In the genomic region with DNA sequence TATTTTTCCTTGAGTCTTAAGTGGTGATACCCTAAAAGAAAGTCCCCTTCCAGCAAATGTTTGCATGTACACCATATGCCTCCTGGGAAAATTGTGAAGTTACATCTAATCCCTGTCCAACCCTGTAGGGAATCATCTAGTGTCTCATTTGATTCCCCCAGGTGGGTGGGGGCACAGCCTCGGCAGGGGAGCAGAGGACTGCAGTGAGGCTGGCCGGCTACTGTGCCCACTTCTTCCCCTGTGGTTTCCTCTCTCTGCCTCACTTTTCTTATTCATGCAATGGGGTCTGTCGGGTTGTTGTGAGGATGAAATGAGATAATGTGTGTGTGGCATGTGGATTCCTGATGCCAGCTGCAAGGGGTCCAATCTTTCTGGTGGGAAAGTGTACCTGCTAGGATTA, we compare ENCODE assay signal across 21 cellular contexts.
"Had no signal": no experiment of that assay in that cellular context is flagged by ENCODE, and none has a peak within 500 bp of the region (broad histone marks: within the 10 kb centered on the region; RNA-seq: fewer than 3 reads in every experiment).

No MANE protein-coding gene starts in this region.

- H3K27ac ChIP-seq: ascending aorta, gastrocnemius medialis, prostate gland, testis had no signal

- H3K27ac Mint-ChIP-seq: activated CD4-positive, alpha-beta T cell treated with anti-CD3 and anti-CD28 coated beads, Interleukin-2, amount 10 ng/mL, durations not matched to agents 24 days and 14 days; activated CD8-positive, alpha-beta T cell treated with anti-CD3 and anti-CD28 coated beads for 36 hours; activated T-helper 17 cell treated with anti-CD3 and anti-CD28 coated beads, Interleukin-2, amount 50 U/mL, for 72 hours; stimulated activated naive CD8-positive, alpha-beta T cell treated with anti-CD3 and anti-CD28 coated beads, Interleukin-15, amount 100 ng/mL, for 72 hours; type B pancreatic cell had no signal

- H3K4me3 ChIP-seq: ascending aorta, coronary artery, gastrocnemius medialis, prostate gland, skin epidermis, testis had no signal

- H3K9me3 ChIP-seq: ascending aorta, gastrocnemius medialis, heart left ventricle, prostate gland, testis had no signal

- H3K27me3 ChIP-seq: testis had no signal

- H3K4me3 Mint-ChIP-seq: activated CD4-positive, alpha-beta T cell treated with anti-CD3 and anti-CD28 coated beads, Interleukin-2, amount 10 ng/mL, durations not matched to agents 24 days and 14 days; activated CD8-positive, alpha-beta T cell treated with anti-CD3 and anti-CD28 coated beads for 36 hours; activated T-helper 17 cell treated with anti-CD3 and anti-CD28 coated beads, Interleukin-2, amount 50 U/mL, for 72 hours; stimulated activated naive CD8-positive, alpha-beta T cell treated with anti-CD3 and anti-CD28 coated beads, Interleukin-15, amount 100 ng/mL, for 72 hours; type B pancreatic cell had no signal

- H3K36me3 Mint-ChIP-seq: type B pancreatic cell had no signal

- FAIRE-seq: endometrium, kidney had no signal

- H3K36me3 ChIP-seq: ascending aorta, gastrocnemius medialis, heart left ventricle, prostate gland had no signal

- DNase-seq: activated CD4-positive, alpha-beta T cell treated with anti-CD3 and anti-CD28 coated beads, Interleukin-2, amount 10 ng/mL, durations not matched to agents 24 days and 14 days; activated CD8-positive, alpha-beta T cell treated with anti-CD3 and anti-CD28 coated beads for 36 hours; activated naive CD4-positive, alpha-beta T cell treated with Interleukin-2 at 50 U/mL for 16 hours; activated T-cell treated with anti-CD3 and anti-CD28 coated beads, Interleukin-2, amount 50 U/mL, for 1 hour; gastrocnemius medialis; heart left ventricle; kidney; stimulated activated CD4-positive, alpha-beta T cell treated with anti-CD3 and anti-CD28 coated beads, Interleukin-4, amount 100 ng/mL, for 1 hour; stimulated activated naive CD8-positive, alpha-beta T cell treated with anti-CD3 and anti-CD28 coated beads, Interleukin-15, amount 100 ng/mL, for 72 hours; T1000; testis had no signal

- ATAC-seq: activated CD8-positive, alpha-beta T cell treated with anti-CD3 and anti-CD28 coated beads for 36 hours; activated T-helper 17 cell treated with anti-CD3 and anti-CD28 coated beads, Interleukin-2, amount 50 U/mL, for 72 hours; gastrocnemius medialis; heart left ventricle; left lobe of liver; right cardiac atrium; stimulated activated naive CD8-positive, alpha-beta T cell treated with anti-CD3 and anti-CD28 coated beads, Interleukin-15, amount 100 ng/mL, for 72 hours had no signal

- H3K9me3 Mint-ChIP-seq: activated CD4-positive, alpha-beta T cell treated with anti-CD3 and anti-CD28 coated beads, Interleukin-2, amount 10 ng/mL, durations not matched to agents 24 days and 14 days; activated CD8-positive, alpha-beta T cell treated with anti-CD3 and anti-CD28 coated beads for 36 hours; activated T-helper 17 cell treated with anti-CD3 and anti-CD28 coated beads, Interleukin-2, amount 50 U/mL, for 72 hours; central memory CD8-positive, alpha-beta T cell; stimulated activated naive CD8-positive, alpha-beta T cell treated with anti-CD3 and anti-CD28 coated beads, Interleukin-15, amount 100 ng/mL, for 72 hours; type B pancreatic cell had no signal
